17 cellular contexts compared by ENCODE assay signal in genomic region chrX:103792916-103793540, GRCh38. TPM values are rescaled to one million over a fixed set of nuclear protein-coding genes. Genes with fewer than 3 reads are reported as not detected.
DNase-seq lines count a peak whose midpoint lies in the region; ATAC-seq, FAIRE-seq and TF ChIP-seq lines count a peak whose summit lies in the region.
"Had no signal": no experiment of that assay in that cellular context is flagged by ENCODE, and none has a peak within 500 bp of the region (broad histone marks: within the 10 kb centered on the region; RNA-seq: fewer than 3 reads in every experiment).

No MANE protein-coding gene starts in this region.

- H3K36me3 Mint-ChIP-seq in natural killer cell: no peaks in the 10 kb centered on the region
- H3K36me3 Mint-ChIP-seq: activated CD4-positive, alpha-beta memory T cell treated with anti-CD3 and anti-CD28 coated beads for 36 hours had no signal

- H3K27me3 Mint-ChIP-seq in natural killer cell (ENCODE audit: low read depth in 2 of 2): peaks cover 0 to 34% of the 10 kb centered on the region in 2 donors
- H3K27me3 Mint-ChIP-seq: dendritic cell treated with granulocyte-macrophage colony-stimulating factor and Interleukin-4, amounts not matched to agents 40 ng/mL and 50 ng/mL, for 4 days had no signal

- H3K36me3 ChIP-seq in brain microvascular endothelial cell (replicated peaks): no peaks in the 10 kb centered on the region
- H3K36me3 ChIP-seq: ovary, vagina had no signal

- peak overlapping the region; percentile 18 for H3K27ac ChIP-seq in brain microvascular endothelial cell
- H3K27ac ChIP-seq: ovary, vagina had no signal

- H3K4me3 ChIP-seq in brain microvascular endothelial cell (ENCODE audit: low read depth, low read length): peak overlapping the region; percentile 10
- H3K4me3 ChIP-seq: ovary, vagina had no signal

- intact Hi-C loops in natural killer cell (cut with micrococcal nuclease): no loop called here

- in situ Hi-C loops in ACHN (cut with HindIII; ENCODE audit: low pct_ligation_motif_present, low pct_unique_long_range_greater_than_20kb, low sequenced_read_pairs) (no loop called here), brain microvascular endothelial cell (cut with HindIII; ENCODE audit: low pct_ligation_motif_present, low sequenced_read_pairs) (no loop called here)

- no peak for TF ChIP-seq CTCF in brain microvascular endothelial cell (IDR thresholded peaks at IDR 0.05; ENCODE audit: low read depth, low read length, missing control alignments)
- TF ChIP-seq CTCF in natural killer cell (IDR thresholded peaks at IDR 0.05): no peak

- H3K27me3 ChIP-seq in brain microvascular endothelial cell (replicated peaks): no peaks in the 10 kb centered on the region
- H3K27me3 ChIP-seq: ovary, vagina had no signal

- no peak for FAIRE-seq in HTR-8/SVneo (lab: Jason Lieb, UNC)

- no peaks in the 10 kb centered on the region for H3K9me3 Mint-ChIP-seq in natural killer cell
- H3K9me3 Mint-ChIP-seq: activated CD4-positive, alpha-beta memory T cell treated with anti-CD3 and anti-CD28 coated beads for 36 hours; dendritic cell treated with granulocyte-macrophage colony-stimulating factor and Interleukin-4, amounts not matched to agents 40 ng/mL and 50 ng/mL, for 4 days; T-helper 1 cell treated with Interleukin-12 subunit alpha and Interleukin-12 subunit beta and Interleukin-4 antibody, amounts not matched to agents 30 μg/mL and 1 μg/mL, for 36 hours had no signal

- peak; percentile 39 for DNase-seq in ACHN
- peak; percentile 4 for DNase-seq in HTR-8/SVneo (ENCODE audit: insufficient read length, low spot score)
- DNase-seq in brain microvascular endothelial cell: peak; percentile 42
- DNase-seq in inferior parietal cortex (ENCODE audit: extremely low spot score): peak; percentile 13
- no peak for DNase-seq in AML-193 (lab: John Stamatoyannopoulos, UW)
- DNase-seq in natural killer cell: no peak
- DNase-seq: activated CD4-positive, alpha-beta memory T cell treated with anti-CD3 and anti-CD28 coated beads for 36 hours; activated naive CD4-positive, alpha-beta T cell; Karpas-422; NCI-H2081 treated with DMSO at 0.1 percent for 48 hours; ovary had no signal

- no peak overlapping the region for H3K4me3 Mint-ChIP-seq in natural killer cell
- H3K4me3 Mint-ChIP-seq: activated CD4-positive, alpha-beta memory T cell treated with anti-CD3 and anti-CD28 coated beads for 36 hours; dendritic cell treated with granulocyte-macrophage colony-stimulating factor and Interleukin-4, amounts not matched to agents 40 ng/mL and 50 ng/mL, for 4 days; T-helper 1 cell treated with Interleukin-12 subunit alpha and Interleukin-12 subunit beta and Interleukin-4 antibody, amounts not matched to agents 30 μg/mL and 1 μg/mL, for 36 hours had no signal

- H3K4me1 Mint-ChIP-seq in natural killer cell: no peaks in the 10 kb centered on the region

- no peak overlapping the region for H3K27ac Mint-ChIP-seq in natural killer cell
- H3K27ac Mint-ChIP-seq: activated CD4-positive, alpha-beta memory T cell treated with anti-CD3 and anti-CD28 coated beads for 36 hours; dendritic cell treated with granulocyte-macrophage colony-stimulating factor and Interleukin-4, amounts not matched to agents 40 ng/mL and 50 ng/mL, for 4 days; T-helper 1 cell treated with Interleukin-12 subunit alpha and Interleukin-12 subunit beta and Interleukin-4 antibody, amounts not matched to agents 30 μg/mL and 1 μg/mL, for 36 hours had no signal

- ATAC-seq in GM19452 (IDR thresholded peaks at IDR 0.05; ENCODE audit: unreplicated experiment): no peak
- ATAC-seq in HG02938 (IDR thresholded peaks at IDR 0.05; ENCODE audit: unreplicated experiment): no peak
- no peak for ATAC-seq in natural killer cell

RNA-seq across cellular contexts. Expression of gene PLP1, which starts 16.4 kb away (rescaled TPM):
- total RNA-seq in natural killer cell: not detected
- total RNA-seq: A673; activated CD4-positive, alpha-beta memory T cell treated with anti-CD3 and anti-CD28 coated beads for 36 hours had no signal

RNA-seq across cellular contexts. Expression of gene RAB9B, which starts 39.0 kb away (rescaled TPM):
- total RNA-seq in natural killer cell: under 1 TPM; 0.45 to 0.64 (median 0.50) TPM

Comparison
In these comparisons a context has a peak if more than half of its experiments do, and no peak if none do; other contexts are left out.
1. DNase-seq: peak in ACHN (single experiment), HTR-8/SVneo (single experiment), brain microvascular endothelial cell (single experiment) and inferior parietal cortex (single experiment); none in AML-193 (0 of 2) and natural killer cell (single experiment).